In the genomic region with DNA sequence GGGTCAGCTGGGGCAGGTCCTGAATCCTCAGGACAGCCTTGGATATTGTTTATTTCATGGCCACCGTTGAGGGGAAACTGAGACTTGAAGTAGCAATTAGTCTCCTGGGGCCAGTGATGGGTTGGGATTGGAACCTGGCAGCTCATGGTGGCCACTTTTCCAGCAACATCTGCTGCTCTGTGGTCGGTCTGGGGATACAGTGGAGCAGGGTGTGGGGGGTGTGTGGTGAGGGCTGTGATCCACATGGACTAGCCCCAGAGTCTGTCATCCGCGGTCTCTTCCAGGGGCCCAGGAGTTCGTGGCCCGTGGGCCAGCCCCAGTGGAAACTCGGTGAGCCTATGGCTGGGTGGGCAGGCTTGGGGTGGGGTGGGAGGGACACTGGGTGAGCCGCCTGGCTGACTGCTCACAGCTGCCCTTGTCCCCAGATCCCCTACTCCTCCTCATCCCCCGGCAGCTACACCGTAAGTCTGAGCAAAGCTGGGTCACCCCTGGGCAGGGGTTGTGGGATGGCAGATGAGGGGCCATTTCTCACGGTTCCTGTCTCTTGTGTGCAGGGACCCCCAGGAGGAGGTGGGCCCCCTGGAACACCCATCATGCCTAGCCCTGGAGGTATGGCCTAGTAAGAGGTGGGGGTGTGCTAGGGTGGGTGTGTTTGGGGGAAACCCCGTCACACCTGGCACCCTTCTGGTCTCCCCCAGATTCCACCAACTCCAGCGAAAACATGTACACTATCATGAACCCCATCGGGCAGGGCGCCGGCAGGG, we compare ENCODE assay signal across 9 cellular contexts. TPM values are rescaled to one million over a fixed set of nuclear protein-coding genes. Genes with fewer than 3 reads are reported as not detected.
DNase-seq lines count a peak whose midpoint lies in the region; TF ChIP-seq lines count a peak whose summit lies in the region.
"Had no signal": no experiment of that assay in that cellular context is flagged by ENCODE, and none has a peak within 500 bp of the region (broad histone marks: within the 10 kb centered on the region; RNA-seq: fewer than 3 reads in every experiment).

No MANE protein-coding gene starts in this region.

- H3K27ac Mint-ChIP-seq in dendritic cell treated with granulocyte-macrophage colony-stimulating factor and Interleukin-4, amounts not matched to agents 40 ng/mL and 50 ng/mL, for 4 days: no peak overlapping the region
- no peak overlapping the region for H3K27ac Mint-ChIP-seq in neural progenitor cell

- H3K27ac ChIP-seq in BLaER1 (peak overlapping the region; percentile 88), Karpas-422 (ENCODE audit: low read length) (peak overlapping the region; percentile 85), neural progenitor cell (no peak overlapping the region)

- H3K4me3 ChIP-seq in BLaER1: peak overlapping the region; percentile 76
- H3K4me3 ChIP-seq in Karpas-422 (ENCODE audit: low read length): peak overlapping the region; percentile 81
- no peak overlapping the region for H3K4me3 ChIP-seq in neural progenitor cell

- no peaks in the 10 kb centered on the region for H3K9me3 Mint-ChIP-seq in dendritic cell treated with granulocyte-macrophage colony-stimulating factor and Interleukin-4, amounts not matched to agents 40 ng/mL and 50 ng/mL, for 4 days
- H3K9me3 Mint-ChIP-seq in neural progenitor cell: no peaks in the 10 kb centered on the region

- peak overlapping the region; percentile 84 for H3K9ac ChIP-seq in BLaER1
- H3K9ac ChIP-seq in Karpas-422 (ENCODE audit: low read length): peak overlapping the region; percentile 93
- no peak overlapping the region for H3K9ac ChIP-seq in neural progenitor cell

- H2AFZ ChIP-seq in Karpas-422 (ENCODE audit: low read length): no peak overlapping the region
- H2AFZ ChIP-seq in neural progenitor cell (replicated peaks): no peak overlapping the region

- H3K27me3 ChIP-seq in BLaER1 (no peaks in the 10 kb centered on the region), Karpas-422 (ENCODE audit: low read length) (no peaks in the 10 kb centered on the region), neural progenitor cell (no peaks in the 10 kb centered on the region)

- H3K36me3 ChIP-seq in BLaER1 (peaks cover 27% of the 10 kb centered on the region), Karpas-422 (ENCODE audit: insufficient read depth, low read length) (no peaks in the 10 kb centered on the region), neural progenitor cell (no peaks in the 10 kb centered on the region)

- peaks cover 40% of the 10 kb centered on the region for H4K20me1 ChIP-seq in BLaER1
- peaks cover 8% of the 10 kb centered on the region; the same call in 1 of the 2 replicates for H4K20me1 ChIP-seq in Karpas-422 (ENCODE audit: insufficient read depth, low read depth, low read length)
- H4K20me1 ChIP-seq in neural progenitor cell (ENCODE audit: low read depth): peaks cover 40% of the 10 kb centered on the region

- H3K4me1 Mint-ChIP-seq in dendritic cell treated with granulocyte-macrophage colony-stimulating factor and Interleukin-4, amounts not matched to agents 40 ng/mL and 50 ng/mL, for 4 days (ENCODE audit: low read depth): peaks cover 62% of the 10 kb centered on the region
- H3K4me1 Mint-ChIP-seq in neural progenitor cell: peaks cover 34% of the 10 kb centered on the region

- peaks cover 27% of the 10 kb centered on the region for H3K27me3 Mint-ChIP-seq in dendritic cell treated with granulocyte-macrophage colony-stimulating factor and Interleukin-4, amounts not matched to agents 40 ng/mL and 50 ng/mL, for 4 days
- H3K27me3 Mint-ChIP-seq in neural progenitor cell (ENCODE audit: insufficient read depth, low read depth): peaks cover 12% of the 10 kb centered on the region

- intact Hi-C loops in dendritic cell treated with granulocyte-macrophage colony-stimulating factor and Interleukin-4, amounts not matched to agents 40 ng/mL and 50 ng/mL, for 4 days (cut with micrococcal nuclease): no loop called here

- H3K79me2 ChIP-seq in Karpas-422 (ENCODE audit: low read length): 0 out of 2 replicates have a peak, but pooled peaks cover 3% of the 10 kb centered on the region
- peaks cover 6% of the 10 kb centered on the region for H3K79me2 ChIP-seq in neural progenitor cell (ENCODE audit: low read depth)

- no peaks in the 10 kb centered on the region for H3K9me2 ChIP-seq in Karpas-422 (replicated peaks; ENCODE audit: insufficient read depth, low read length)

- H3K9me3 ChIP-seq in BLaER1: no peaks in the 10 kb centered on the region
- H3K9me3 ChIP-seq in Karpas-422 (ENCODE audit: low read length): no peaks in the 10 kb centered on the region
- no peaks in the 10 kb centered on the region for H3K9me3 ChIP-seq in neural progenitor cell (ENCODE audit: low read depth)

- H3K36me3 Mint-ChIP-seq in dendritic cell treated with granulocyte-macrophage colony-stimulating factor and Interleukin-4, amounts not matched to agents 40 ng/mL and 50 ng/mL, for 4 days (ENCODE audit: low read depth): peaks cover 69% of the 10 kb centered on the region
- peaks cover 3% of the 10 kb centered on the region for H3K36me3 Mint-ChIP-seq in neural progenitor cell

- H3F3A ChIP-seq in neural progenitor cell (ENCODE audit: low read depth): peaks cover 71% of the 10 kb centered on the region

- DNase-seq in Karpas-422 (no peak), neural progenitor cell (ENCODE audit: low spot score) (no peak), SIG-M5 treated with dmso at 0.1 percent for 504 hours (lab: John Stamatoyannopoulos, UW; ENCODE audit: unreplicated experiment) (no peak), NOMO-1 (lab: John Stamatoyannopoulos, UW; ENCODE audit: unreplicated experiment in 2 of 2) (no peak), SW480 (ENCODE audit: low spot score) (no peak), retina (no peak)
- DNase-seq: NCI-H1694 treated with DMSO at 0.1 percent for 48 hours had no signal

- H3K4me2 ChIP-seq in BLaER1 (peak overlapping the region; percentile 96), Karpas-422 (ENCODE audit: low read depth, low read length, poor library complexity, severe bottlenecking) (peak overlapping the region; percentile 88), neural progenitor cell (peak overlapping the region; percentile 79)

- H3K4me3 Mint-ChIP-seq in dendritic cell treated with granulocyte-macrophage colony-stimulating factor and Interleukin-4, amounts not matched to agents 40 ng/mL and 50 ng/mL, for 4 days: peak overlapping the region; percentile 37
- peak overlapping the region; percentile 67 for H3K4me3 Mint-ChIP-seq in neural progenitor cell

- H3K4me1 ChIP-seq in BLaER1: peaks cover 81% of the 10 kb centered on the region
- peaks cover 53% of the 10 kb centered on the region for H3K4me1 ChIP-seq in Karpas-422 (ENCODE audit: low read length)
- H3K4me1 ChIP-seq in neural progenitor cell: peaks cover 46% of the 10 kb centered on the region

- TF ChIP-seq CTCF in neural progenitor cell (IDR thresholded peaks at IDR 0.05): no peak

RNA-seq across cellular contexts. Expression of gene ISYNA1, which starts 5.5 kb away (rescaled TPM):
- 4.1 and 10.0 TPM in 2 replicates for total RNA-seq in Karpas-422 (2014; rRNA removed; shearing (Covaris generic); ENCODE audit: low replicate concordance)
- total RNA-seq in neural progenitor cell (ENCODE audit: low replicate concordance): 81.7 and 203 TPM in 2 replicates

RNA-seq across cellular contexts. Expression of gene SSBP4, which starts 13.3 kb away (rescaled TPM):
- total RNA-seq in Karpas-422 (2014; rRNA removed; shearing (Covaris generic); ENCODE audit: low replicate concordance): 22.5 and 73.2 TPM in 2 replicates
- total RNA-seq in neural progenitor cell (ENCODE audit: low replicate concordance): 21.1 and 50.5 TPM in 2 replicates

RNA-seq across cellular contexts. Expression of gene LRRC25, which starts 35.0 kb away (rescaled TPM):
- total RNA-seq in Karpas-422 (2014; rRNA removed; shearing (Covaris generic); ENCODE audit: low replicate concordance): 1.6 and 2.2 TPM in 2 replicates
- 0.03 TPM in 1 of 2 replicates, not detected in the other for total RNA-seq in neural progenitor cell (ENCODE audit: low replicate concordance)

RNA-seq across cellular contexts. Expression of gene GDF15, which starts 46.5 kb away (rescaled TPM):
- 0.97 TPM in 1 of 2 replicates, not detected in the other for total RNA-seq in Karpas-422 (2014; rRNA removed; shearing (Covaris generic); ENCODE audit: low replicate concordance)
- total RNA-seq in neural progenitor cell (ENCODE audit: low replicate concordance): 0.19 and 2.5 TPM in 2 replicates
